11 cellular contexts compared by ENCODE assay signal in the genomic region with DNA sequence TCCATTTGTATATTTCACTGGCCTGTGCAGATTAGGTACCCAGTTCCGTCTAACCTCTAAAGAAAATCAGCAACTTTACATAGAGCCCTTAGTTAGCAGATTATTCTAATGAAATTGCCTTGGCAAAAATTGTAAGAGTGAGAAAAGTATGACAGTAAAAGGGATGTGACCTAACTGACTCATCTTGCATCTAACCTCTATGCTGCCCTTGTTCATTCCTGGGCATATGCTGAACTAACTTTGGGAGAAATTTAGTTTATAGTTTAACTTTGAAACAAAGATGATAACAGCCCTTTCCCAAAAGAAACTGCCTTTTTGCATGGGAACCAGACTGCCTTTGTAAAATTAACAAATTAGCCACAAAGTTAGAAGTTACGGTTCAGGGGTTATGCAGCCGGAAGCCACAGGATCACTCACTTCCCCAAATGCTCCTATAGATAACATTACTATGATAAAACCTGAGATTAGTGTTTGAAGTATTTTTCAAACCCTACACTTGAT.
DNase-seq lines count a peak whose midpoint lies in the region; ATAC-seq and TF ChIP-seq lines count a peak whose summit lies in the region.
"Had no signal": no experiment of that assay in that cellular context is flagged by ENCODE, and none has a peak within 500 bp of the region (broad histone marks: within the 10 kb centered on the region; RNA-seq: fewer than 3 reads in every experiment).

No MANE protein-coding gene starts in this region.

- no peaks in the 10 kb centered on the region for H3K9me3 Mint-ChIP-seq in stimulated activated effector memory CD8-positive, alpha-beta T cell treated with anti-CD3 and anti-CD28 coated beads, Interleukin-12 subunit alpha, Interleukin-12 subunit beta, amount 100 ng/mL, for 72 hours
- H3K9me3 Mint-ChIP-seq in activated naive CD8-positive, alpha-beta T cell treated with anti-CD3 and anti-CD28 coated beads for 36 hours: no peaks in the 10 kb centered on the region

- in situ Hi-C loops in GM13977 (cut with MboI; ENCODE audit: low pct_unique_long_range_greater_than_20kb, low sequenced_read_pairs, unreplicated experiment): no loop called here

- no peak overlapping the region for H3K4me3 Mint-ChIP-seq in stimulated activated effector memory CD8-positive, alpha-beta T cell treated with anti-CD3 and anti-CD28 coated beads, Interleukin-12 subunit alpha, Interleukin-12 subunit beta, amount 100 ng/mL, for 72 hours
- H3K4me3 Mint-ChIP-seq in activated naive CD8-positive, alpha-beta T cell treated with anti-CD3 and anti-CD28 coated beads for 36 hours: no peak overlapping the region

- peaks cover 3% of the 10 kb centered on the region for H3K27me3 Mint-ChIP-seq in activated naive CD8-positive, alpha-beta T cell treated with anti-CD3 and anti-CD28 coated beads for 36 hours

- no peaks in the 10 kb centered on the region for H3K36me3 Mint-ChIP-seq in stimulated activated effector memory CD8-positive, alpha-beta T cell treated with anti-CD3 and anti-CD28 coated beads, Interleukin-12 subunit alpha, Interleukin-12 subunit beta, amount 100 ng/mL, for 72 hours
- H3K36me3 Mint-ChIP-seq in activated naive CD8-positive, alpha-beta T cell treated with anti-CD3 and anti-CD28 coated beads for 36 hours: no peaks in the 10 kb centered on the region

- H3K27ac Mint-ChIP-seq in stimulated activated effector memory CD8-positive, alpha-beta T cell treated with anti-CD3 and anti-CD28 coated beads, Interleukin-12 subunit alpha, Interleukin-12 subunit beta, amount 100 ng/mL, for 72 hours: no peak overlapping the region
- no peak overlapping the region for H3K27ac Mint-ChIP-seq in activated naive CD8-positive, alpha-beta T cell treated with anti-CD3 and anti-CD28 coated beads for 36 hours

- TF ChIP-seq CTCF in GM13977 (IDR thresholded peaks at IDR 0.05; ENCODE audit: extremely low read depth, insufficient read depth, missing control alignments): no peak

- DNase-seq in stimulated activated effector memory CD8-positive, alpha-beta T cell treated with anti-CD3 and anti-CD28 coated beads, Interleukin-12 subunit alpha, Interleukin-12 subunit beta, amount 100 ng/mL, for 72 hours (ENCODE audit: low spot score in 2 of 2): no peak
- DNase-seq in RKO (ENCODE audit: low spot score) (no peak), GM13977 (ENCODE audit: low spot score) (no peak)
- DNase-seq in activated naive CD8-positive, alpha-beta T cell treated with anti-CD3 and anti-CD28 coated beads for 36 hours: no peak
- DNase-seq in stimulated activated CD4-positive, alpha-beta T cell treated with anti-CD3 and anti-CD28 coated beads, Interleukin-4, amount 100 ng/mL, for 1 hour: no peak
- DNase-seq: NCI-H2171 treated with DMSO at 0.1 percent for 48 hours had no signal

- ATAC-seq in GM19328 (IDR thresholded peaks at IDR 0.05; ENCODE audit: unreplicated experiment) (peak; percentile 75), HG02798 (IDR thresholded peaks at IDR 0.05; ENCODE audit: poor library complexity, unreplicated experiment) (peak; percentile 83), HG03558 (IDR thresholded peaks at IDR 0.05; ENCODE audit: extremely low read depth, unreplicated experiment) (peak; percentile 50)
- peak; percentile 62 for ATAC-seq in stimulated activated effector memory CD8-positive, alpha-beta T cell treated with anti-CD3 and anti-CD28 coated beads, Interleukin-12 subunit alpha, Interleukin-12 subunit beta, amount 100 ng/mL, for 72 hours
- ATAC-seq: sciatic nerve, SK-N-SH treated with all-trans-retinoic acid at 6 μM for 48 hours had no signal

- no peaks in the 10 kb centered on the region for H3K4me1 Mint-ChIP-seq in stimulated activated effector memory CD8-positive, alpha-beta T cell treated with anti-CD3 and anti-CD28 coated beads, Interleukin-12 subunit alpha, Interleukin-12 subunit beta, amount 100 ng/mL, for 72 hours
- no peaks in the 10 kb centered on the region for H3K4me1 Mint-ChIP-seq in activated naive CD8-positive, alpha-beta T cell treated with anti-CD3 and anti-CD28 coated beads for 36 hours
